ENCODE assay signal across 12 cellular contexts in genomic region chr19:13091400-13092161, GRCh38. TPM values are rescaled to one million over a fixed set of nuclear protein-coding genes. Genes with fewer than 3 reads are reported as not detected.
DNase-seq lines count a peak whose midpoint lies in the region; FAIRE-seq and TF ChIP-seq lines count a peak whose summit lies in the region.
"Had no signal": no experiment of that assay in that cellular context is flagged by ENCODE, and none has a peak within 500 bp of the region (broad histone marks: within the 10 kb centered on the region; RNA-seq: fewer than 3 reads in every experiment).

No MANE protein-coding gene starts in this region.

- peak overlapping the region; percentile 32 to 74 for H3K27ac ChIP-seq in kidney (ENCODE audit: low read depth in 2 of 2, low read length in 2 of 2)
- H3K27ac ChIP-seq in stomach smooth muscle (ENCODE audit: low read length): peak overlapping the region; percentile 77

- H3K36me3 ChIP-seq in kidney (ENCODE audit: control insufficient read depth in 1 of 2, insufficient read depth in 2 of 2, low read length in 2 of 2) (no peaks in the 10 kb centered on the region), stomach smooth muscle (ENCODE audit: control insufficient read depth in 2 of 2, insufficient read depth in 2 of 2, low read length in 2 of 2) (peaks cover 6 to 22% of the 10 kb centered on the region in 2 donors)

- intact Hi-C loops in kidney (cut with DNase I): no loop called here

- H3K4me1 ChIP-seq in kidney (ENCODE audit: control insufficient read depth in 1 of 2, insufficient read depth in 1 of 2, low read depth in 1 of 2, low read length in 2 of 2): peaks cover 18 to 25% of the 10 kb centered on the region in 2 donors
- H3K4me1 ChIP-seq in stomach smooth muscle (ENCODE audit: control insufficient read depth, insufficient read depth, low read length): peaks cover 49% of the 10 kb centered on the region

- no peak overlapping the region for H3K4me3 ChIP-seq in kidney (ENCODE audit: low read length in 2 of 2)
- peak overlapping the region in 1 of 2 donors; percentile 44 for H3K4me3 ChIP-seq in stomach smooth muscle (ENCODE audit: low read length in 2 of 2)

- H3K9me3 ChIP-seq in kidney (ENCODE audit: control insufficient read depth in 1 of 2, low read length in 2 of 2) (no peaks in the 10 kb centered on the region), stomach smooth muscle (ENCODE audit: control insufficient read depth in 2 of 2, low read length in 2 of 2) (no peaks in the 10 kb centered on the region)

- FAIRE-seq in kidney (lab: Jason Lieb, UNC): no peak
- FAIRE-seq: islet of Langerhans had no signal

- DNase-seq in HK-2 (ENCODE audit: unreplicated experiment): peak; percentile 42
- DNase-seq in brain pericyte (ENCODE audit: low read depth, low spot score): peak; percentile 57
- no peak for DNase-seq in kidney
- DNase-seq in HuH-7.5 (ENCODE audit: low spot score): no peak
- DNase-seq in stimulated activated naive CD4-positive, alpha-beta T cell treated with Interleukin-2 at 50 U/mL for 16 hours (lab: John Stamatoyannopoulos, UW): no peak
- DNase-seq in NCI-H526 (lab: John Stamatoyannopoulos, UW): no peak
- DNase-seq in T1000 (lab: John Stamatoyannopoulos, UW): no peak
- DNase-seq: activated CD4-positive, CD25-positive, alpha-beta regulatory T cell treated with anti-CD3 and anti-CD28 coated beads, Interleukin-2, amount 50 U/mL, for 72 hours; stimulated activated naive B cell treated with anti-CD40 and anti-IgM and Interleukin-4, amounts not matched to agents 10 μg/mL and 1 μg/mL and 100 μg/mL, for 72 hours had no signal

- H3K9ac ChIP-seq in kidney (ENCODE audit: low read length in 2 of 2) (no peak overlapping the region), stomach smooth muscle (ENCODE audit: low read length in 2 of 2) (peak overlapping the region in 1 of 2 donors; percentile 51)

- no peak for TF ChIP-seq CTCF in kidney (IDR thresholded peaks at IDR 0.05; ENCODE audit: borderline replicate concordance, extremely low read depth, insufficient read depth)

- H3K27me3 ChIP-seq in stomach smooth muscle (ENCODE audit: control insufficient read depth in 1 of 2, insufficient read depth in 2 of 2, low read length in 2 of 2): no peaks in the 10 kb centered on the region

RNA-seq across cellular contexts. Expression of gene LYL1, which starts 11.1 kb away (rescaled TPM):
- 13.8 TPM for total RNA-seq in kidney
- polyA plus RNA-seq in kidney (ENCODE audit: insufficient read depth, low read depth, low replicate concordance): 8.5 TPM
- total RNA-seq: LHCN-M2 had no signal

RNA-seq across cellular contexts. Expression of gene TRMT1, which starts 25.0 kb away (rescaled TPM):
- total RNA-seq in kidney: 40.0 TPM
- 22.7 TPM for polyA plus RNA-seq in kidney (ENCODE audit: insufficient read depth, low read depth, low replicate concordance)

RNA-seq across cellular contexts. Expression of gene NACC1, which starts 26.5 kb away (rescaled TPM):
- total RNA-seq in kidney: 46.1 TPM
- polyA plus RNA-seq in kidney (ENCODE audit: insufficient read depth, low read depth, low replicate concordance): 16.7 TPM

RNA-seq across cellular contexts. Expression of gene STX10, which starts 58.6 kb away (rescaled TPM):
- 39.5 TPM for total RNA-seq in kidney
- polyA plus RNA-seq in kidney (ENCODE audit: insufficient read depth, low read depth, low replicate concordance): 52.9 TPM

RNA-seq across cellular contexts. Expression of gene IER2, which starts 58.6 kb away (rescaled TPM):
- 73.9 TPM for total RNA-seq in kidney
- 96.7 TPM for polyA plus RNA-seq in kidney (ENCODE audit: insufficient read depth, low read depth, low replicate concordance)

Comparison
In these comparisons a context has a peak if more than half of its experiments do, and no peak if none do; other contexts are left out.
1. DNase-seq: peak in HK-2 (single experiment) and brain pericyte (single experiment); none in kidney (single experiment), HuH-7.5 (single experiment), stimulated activated naive CD4-positive, alpha-beta T cell treated with Interleukin-2 at 50 U/mL for 16 hours (single experiment), NCI-H526 (0 of 2) and T1000 (single experiment).